14 cellular contexts compared by ENCODE assay signal in genomic region chr10:88196298-88196697, GRCh38.
DNase-seq lines count a peak whose midpoint lies in the region; ATAC-seq and TF ChIP-seq lines count a peak whose summit lies in the region.
"Had no signal": no experiment of that assay in that cellular context is flagged by ENCODE, and none has a peak within 500 bp of the region (broad histone marks: within the 10 kb centered on the region; RNA-seq: fewer than 3 reads in every experiment).

No MANE protein-coding gene starts in this region.

- DNase-seq in Right ventricle myocardium inferior (ENCODE audit: missing footprints) (no peak), left ventricle myocardium inferior (no peak), OCI-M1 (lab: John Stamatoyannopoulos, UW) (peak; percentile 53), left ventricle myocardium superior (no peak), aorta (no peak), NCI-H187 (lab: John Stamatoyannopoulos, UW) (no peak)
- DNase-seq: Calu3, DMS79 treated with DMSO at 0.1 percent for 48 hours, NCI-H1694 treated with DMSO at 0.1 percent for 48 hours, NCI-H82, SIG-M5 had no signal

- H3K27ac ChIP-seq in left ventricle myocardium inferior (replicated peaks) (no peak overlapping the region), aorta (ENCODE audit: low read depth in 1 of 2, low read length in 2 of 2) (no peak overlapping the region)
- H3K27ac ChIP-seq: A549, C4-2B had no signal

- H3K4me3 ChIP-seq in left ventricle myocardium inferior: no peak overlapping the region
- no peak overlapping the region for H3K4me3 ChIP-seq in aorta (ENCODE audit: low read length in 2 of 2)
- H3K4me3 ChIP-seq: A549 had no signal

- H3K4me1 ChIP-seq in left ventricle myocardium inferior (peaks cover 23% of the 10 kb centered on the region), aorta (ENCODE audit: control insufficient read depth in 1 of 2, insufficient read depth in 2 of 2, low read length in 2 of 2) (peaks cover 0 to 4% of the 10 kb centered on the region in 2 donors)
- H3K4me1 ChIP-seq: A549 had no signal

- TF ChIP-seq CTCF in left ventricle myocardium inferior (IDR thresholded peaks at IDR 0.05; ENCODE audit: borderline replicate concordance): no peak

- H3K27me3 ChIP-seq in left ventricle myocardium inferior (ENCODE audit: low read depth) (no peaks in the 10 kb centered on the region), aorta (ENCODE audit: control insufficient read depth in 1 of 2, insufficient read depth in 2 of 2, low read length in 1 of 2) (no peaks in the 10 kb centered on the region)

- H3K9me3 ChIP-seq in left ventricle myocardium inferior (replicated peaks) (no peaks in the 10 kb centered on the region), aorta (ENCODE audit: control insufficient read depth, low read length) (no peaks in the 10 kb centered on the region)
- H3K9me3 ChIP-seq: A549 had no signal

- WGBS in aorta, 2 donors: 60 to 74% methylated on average over 1 of the region's 1 CpG

- H3K36me3 ChIP-seq in left ventricle myocardium inferior (no peaks in the 10 kb centered on the region), aorta (ENCODE audit: control insufficient read depth in 1 of 2, insufficient read depth in 2 of 2, low read length in 1 of 2) (no peaks in the 10 kb centered on the region)

- intact Hi-C loops in Right ventricle myocardium inferior (cut with DNase I) (no loop called here), left ventricle myocardium inferior (cut with micrococcal nuclease) (no loop called here), left ventricle myocardium superior (cut with micrococcal nuclease) (no loop called here), aorta (cut with DNase I) (no loop called here)

- peak; percentile 38 for ATAC-seq in Right ventricle myocardium inferior
- ATAC-seq in left ventricle myocardium superior: peak; percentile 69
- ATAC-seq in aorta (ENCODE audit: low FRiP score): peak; percentile 74
- ATAC-seq in GM19397 (IDR thresholded peaks at IDR 0.05; ENCODE audit: unreplicated experiment): no peak
- ATAC-seq: A549 had no signal
